ENCODE assay signal across 11 cellular contexts in the genomic region with DNA sequence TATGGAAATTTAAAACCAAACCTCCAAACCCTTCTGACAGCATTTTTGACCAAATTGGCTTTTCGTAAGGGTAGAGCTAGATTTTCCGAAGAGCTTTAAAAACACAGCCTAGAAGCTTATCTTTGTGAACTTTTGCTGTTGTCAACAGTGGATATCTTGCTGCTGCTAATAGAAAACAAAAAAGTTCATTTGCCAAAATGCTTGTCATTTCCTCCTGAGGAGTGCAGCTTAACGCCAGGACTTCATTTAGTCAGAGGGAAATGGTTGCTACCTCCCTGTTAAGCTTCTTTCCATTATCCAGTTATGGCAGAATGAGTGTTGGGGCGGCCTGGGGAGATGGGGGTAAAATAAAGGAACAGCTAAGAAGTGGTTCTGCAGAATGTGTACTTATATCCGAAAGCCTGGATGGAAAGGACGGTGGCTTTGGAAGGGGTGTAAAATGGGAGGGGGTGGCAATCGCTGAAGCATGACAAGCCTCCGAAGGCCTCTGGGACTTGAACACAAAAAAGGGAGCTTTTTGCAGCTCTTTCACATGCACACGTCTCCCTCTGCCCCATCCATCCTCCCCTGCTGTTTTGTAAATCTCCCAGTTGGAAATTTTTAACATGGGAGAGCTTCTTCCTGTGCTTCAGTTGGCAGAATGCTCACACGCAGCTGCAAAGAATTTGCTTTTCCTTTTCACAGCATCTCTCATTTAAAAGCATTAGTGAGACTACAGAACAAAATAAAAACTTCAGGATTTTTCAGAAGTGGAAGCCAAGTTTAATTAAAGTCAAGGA. TPM values are rescaled to one million over a fixed set of nuclear protein-coding genes. Genes with fewer than 3 reads are reported as not detected.
DNase-seq lines count a peak whose midpoint lies in the region; ATAC-seq and TF ChIP-seq lines count a peak whose summit lies in the region.
"Had no signal": no experiment of that assay in that cellular context is flagged by ENCODE, and none has a peak within 500 bp of the region (broad histone marks: within the 10 kb centered on the region; RNA-seq: fewer than 3 reads in every experiment).

No MANE protein-coding gene starts in this region.

- H3K9ac ChIP-seq in HUES64 (ENCODE audit: low read depth, low read length) (peak overlapping the region; percentile 64), stomach smooth muscle (ENCODE audit: low read length in 2 of 2) (peak overlapping the region; percentile 2 to 41)

- H3K4me1 ChIP-seq in HUES64 (ENCODE audit: insufficient read depth, low read length) (peaks cover 80% of the 10 kb centered on the region), lower lobe of right lung (peaks cover 66% of the 10 kb centered on the region), stomach smooth muscle (ENCODE audit: control insufficient read depth, insufficient read depth, low read length) (peaks cover 46% of the 10 kb centered on the region)

- H3K27ac ChIP-seq in HUES64 (ENCODE audit: low read depth, low read length) (peak overlapping the region; percentile 96), lower lobe of right lung (peak overlapping the region; percentile 46), stomach smooth muscle (ENCODE audit: low read length) (no peak overlapping the region)

- no peaks in the 10 kb centered on the region for H3K27me3 ChIP-seq in HUES64 (ENCODE audit: insufficient read depth, low read length)
- no peaks in the 10 kb centered on the region for H3K27me3 ChIP-seq in lower lobe of right lung (ENCODE audit: low read depth)
- no peaks in the 10 kb centered on the region for H3K27me3 ChIP-seq in stomach smooth muscle (ENCODE audit: control insufficient read depth in 1 of 2, insufficient read depth in 2 of 2, low read length in 2 of 2)

- no peaks in the 10 kb centered on the region for H3K9me3 Mint-ChIP-seq in activated CD8-positive, alpha-beta T cell treated with anti-CD3 and anti-CD28 coated beads for 36 hours

- H3K36me3 ChIP-seq in HUES64 (ENCODE audit: insufficient read depth, low read length) (peaks cover 4% of the 10 kb centered on the region; the same call in 1 of the 2 replicates), lower lobe of right lung (no peaks in the 10 kb centered on the region), stomach smooth muscle (ENCODE audit: control insufficient read depth in 2 of 2, insufficient read depth in 2 of 2, low read length in 2 of 2) (no peaks in the 10 kb centered on the region)

- 3% methylated on average over 10 of the region's 10 CpGs for WGBS in HUES64

- CTCF ChIA-PET in activated CD8-positive, alpha-beta T cell treated with anti-CD3 and anti-CD28 coated beads for 36 hours (lab: Charles Lee): interaction anchor here (1.1 to 2.6 kb wide), 3 partner anchors 13 to 28 kb away, joined by 3 to 6 read pairs (median 4); no protein-coding TSS in a partner anchor

- intact Hi-C loops in lower lobe of right lung (cut with DNase I): no loop called here
- intact Hi-C loops in activated CD8-positive, alpha-beta T cell treated with anti-CD3 and anti-CD28 coated beads for 36 hours (cut with micrococcal nuclease): no loop called here

- H3K4me3 Mint-ChIP-seq in activated CD8-positive, alpha-beta T cell treated with anti-CD3 and anti-CD28 coated beads for 36 hours: no peak overlapping the region

- peak; percentile 47 for DNase-seq in dermis blood vessel endothelial cell
- DNase-seq in lower lobe of right lung: no peak
- DNase-seq in activated CD8-positive, alpha-beta T cell treated with anti-CD3 and anti-CD28 coated beads for 36 hours: no peak
- DNase-seq: GF-D8, Karpas-422, NCI-H524, T-helper 1 cell had no signal

- POLR2A ChIA-PET in activated CD8-positive, alpha-beta T cell treated with anti-CD3 and anti-CD28 coated beads for 36 hours (lab: Charles Lee): interaction anchor here (1.0 to 2.7 kb wide), 3 partner anchors 9 to 15 kb away, joined by 3 to 9 read pairs (median 5); no protein-coding TSS in a partner anchor

- TF ChIP-seq CTCF in lower lobe of right lung (IDR thresholded peaks at IDR 0.05): no peak
- TF ChIP-seq CTCF in activated CD8-positive, alpha-beta T cell treated with anti-CD3 and anti-CD28 coated beads for 36 hours (IDR thresholded peaks at IDR 0.05): no peak

- H3K4me3 ChIP-seq in HUES64 (ENCODE audit: low read length) (peak overlapping the region; percentile 36), lower lobe of right lung (no peak overlapping the region), stomach smooth muscle (ENCODE audit: low read length in 2 of 2) (peak overlapping the region in 1 of 2 donors; percentile 40)

- H3K27ac Mint-ChIP-seq in activated CD8-positive, alpha-beta T cell treated with anti-CD3 and anti-CD28 coated beads for 36 hours: no peak overlapping the region

- H3K36me3 Mint-ChIP-seq in activated CD8-positive, alpha-beta T cell treated with anti-CD3 and anti-CD28 coated beads for 36 hours (ENCODE audit: low read depth): peaks cover 21% of the 10 kb centered on the region

- H3K9me3 ChIP-seq in HUES64 (ENCODE audit: insufficient read depth, low read depth, low read length): no peaks in the 10 kb centered on the region
- no peaks in the 10 kb centered on the region for H3K9me3 ChIP-seq in lower lobe of right lung
- H3K9me3 ChIP-seq in stomach smooth muscle (ENCODE audit: control insufficient read depth in 2 of 2, low read length in 2 of 2): no peaks in the 10 kb centered on the region

- H3K4me1 Mint-ChIP-seq in activated CD8-positive, alpha-beta T cell treated with anti-CD3 and anti-CD28 coated beads for 36 hours (ENCODE audit: low read depth): peaks cover 88% of the 10 kb centered on the region

- no peak for ATAC-seq in lower lobe of right lung
- no peak for ATAC-seq in activated CD8-positive, alpha-beta T cell treated with anti-CD3 and anti-CD28 coated beads for 36 hours
- no peak for ATAC-seq in HG02884 (IDR thresholded peaks at IDR 0.05; ENCODE audit: unreplicated experiment)
- ATAC-seq in HG03439 (IDR thresholded peaks at IDR 0.05; ENCODE audit: unreplicated experiment): no peak

- no peaks in the 10 kb centered on the region for H3K27me3 Mint-ChIP-seq in activated CD8-positive, alpha-beta T cell treated with anti-CD3 and anti-CD28 coated beads for 36 hours

RNA-seq across cellular contexts. Expression of a gene that starts 22.4 kb away (rescaled TPM):
- 88.4 TPM for polyA plus RNA-seq in HUES64 (2013, experiment 1 of 2)
- polyA plus RNA-seq in HUES64 (2013, experiment 2 of 2): 87.6 TPM
- total RNA-seq in dermis blood vessel endothelial cell (15.3 and 17.6 TPM in 2 replicates), lower lobe of right lung (16.0 TPM)
- 10 to 100 TPM; 25.4 to 25.5 TPM for total RNA-seq in activated CD8-positive, alpha-beta T cell treated with anti-CD3 and anti-CD28 coated beads for 36 hours
